ENCODE assay signal across 1 cellular context in the genomic region with DNA sequence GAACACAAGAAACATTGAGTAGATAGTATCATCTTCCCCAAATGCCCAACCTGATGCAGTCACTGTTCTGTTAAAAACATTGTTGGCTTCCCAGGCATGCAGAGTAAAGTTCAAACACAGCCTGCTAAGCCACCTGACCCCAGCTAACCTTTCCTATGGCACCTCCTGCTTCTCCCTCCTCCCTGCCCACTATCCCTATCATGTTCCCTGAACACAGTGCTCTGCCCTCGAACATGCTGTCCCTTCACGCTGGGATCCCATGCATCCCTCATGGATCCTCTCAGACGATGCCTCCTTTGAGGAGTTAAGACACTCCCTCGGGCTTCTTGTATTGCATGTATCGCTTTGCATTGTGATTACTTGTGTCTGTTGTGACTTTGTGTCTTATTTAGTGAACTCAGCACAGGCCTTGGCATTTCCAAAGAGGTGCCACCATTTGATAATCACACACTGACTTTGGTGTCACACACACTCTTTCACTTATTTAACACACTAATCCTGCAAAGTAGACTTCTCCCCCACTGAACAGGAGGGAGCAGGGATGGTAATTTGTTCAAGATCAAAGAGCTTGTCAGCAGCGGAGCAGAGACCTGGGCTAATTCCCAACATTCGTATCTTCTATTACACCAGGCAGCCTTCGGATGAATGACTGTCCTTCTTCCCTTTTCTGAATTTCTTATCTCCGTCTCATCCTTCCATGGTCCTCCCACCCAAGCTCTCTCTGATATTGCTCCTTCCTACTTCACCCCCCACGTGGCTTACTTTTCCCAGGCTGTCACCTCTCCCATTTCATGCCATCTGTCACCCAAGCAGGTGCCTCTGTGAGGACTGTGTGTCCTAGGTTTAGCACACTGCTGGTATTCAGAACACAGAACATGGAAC.
TF ChIP-seq lines count a peak whose summit lies in the region.

No MANE protein-coding gene starts in this region.

TF ChIP-seq in K562, 482 proteins besides CTCF, POLR2A, EP300 and RAD21 (continued from another document and continues in another):
- TF ChIP-seq TAL1 (IDR thresholded peaks at IDR 0.05), result peak; percentile 64
- no peak for TF ChIP-seq KLF13 (tag; IDR thresholded peaks at IDR 0.05; ENCODE audit: borderline replicate concordance, low read depth)
- TF ChIP-seq, protein P1, sequence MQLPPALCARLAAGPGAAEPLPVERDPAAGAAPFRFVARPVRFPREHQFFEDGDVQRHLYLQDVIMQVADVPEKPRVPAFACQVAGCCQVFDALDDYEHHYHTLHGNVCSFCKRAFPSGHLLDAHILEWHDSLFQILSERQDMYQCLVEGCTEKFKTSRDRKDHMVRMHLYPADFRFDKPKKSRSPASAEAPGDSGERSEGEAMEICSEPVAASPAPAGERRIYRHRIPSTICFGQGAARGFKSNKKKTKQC (CRISPR knock-in tag; IDR thresholded peaks at IDR 0.05), result no peak
- TF ChIP-seq FIP1L1 (IDR thresholded peaks at IDR 0.05; ENCODE audit: low read depth, low read length, poor library complexity, severe bottlenecking), result no peak
- TF ChIP-seq NR1H2 (CRISPR knock-in tag; IDR thresholded peaks at IDR 0.05), result no peak
- TF ChIP-seq, protein P2, sequence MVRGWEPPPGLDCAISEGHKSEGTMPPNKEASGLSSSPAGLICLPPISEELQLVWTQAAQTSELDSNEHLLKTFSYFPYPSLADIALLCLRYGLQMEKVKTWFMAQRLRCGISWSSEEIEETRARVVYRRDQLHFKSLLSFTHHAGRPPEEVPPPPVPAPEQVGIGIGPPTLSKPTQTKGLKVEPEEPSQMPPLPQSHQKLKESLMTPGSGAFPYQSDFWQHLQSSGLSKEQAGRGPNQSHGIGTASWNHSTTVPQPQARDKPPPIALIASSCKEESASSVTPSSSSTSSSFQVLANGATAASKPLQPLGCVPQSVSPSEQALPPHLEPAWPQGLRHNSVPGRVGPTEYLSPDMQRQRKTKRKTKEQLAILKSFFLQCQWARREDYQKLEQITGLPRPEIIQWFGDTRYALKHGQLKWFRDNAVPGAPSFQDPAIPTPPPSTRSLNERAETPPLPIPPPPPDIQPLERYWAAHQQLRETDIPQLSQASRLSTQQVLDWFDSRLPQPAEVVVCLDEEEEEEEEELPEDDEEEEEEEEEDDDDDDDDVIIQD (CRISPR knock-in tag; IDR thresholded peaks at IDR 0.05), result no peak
- TF ChIP-seq CSDE1 (IDR thresholded peaks at IDR 0.05), result no peak
- TF ChIP-seq, protein P3, sequence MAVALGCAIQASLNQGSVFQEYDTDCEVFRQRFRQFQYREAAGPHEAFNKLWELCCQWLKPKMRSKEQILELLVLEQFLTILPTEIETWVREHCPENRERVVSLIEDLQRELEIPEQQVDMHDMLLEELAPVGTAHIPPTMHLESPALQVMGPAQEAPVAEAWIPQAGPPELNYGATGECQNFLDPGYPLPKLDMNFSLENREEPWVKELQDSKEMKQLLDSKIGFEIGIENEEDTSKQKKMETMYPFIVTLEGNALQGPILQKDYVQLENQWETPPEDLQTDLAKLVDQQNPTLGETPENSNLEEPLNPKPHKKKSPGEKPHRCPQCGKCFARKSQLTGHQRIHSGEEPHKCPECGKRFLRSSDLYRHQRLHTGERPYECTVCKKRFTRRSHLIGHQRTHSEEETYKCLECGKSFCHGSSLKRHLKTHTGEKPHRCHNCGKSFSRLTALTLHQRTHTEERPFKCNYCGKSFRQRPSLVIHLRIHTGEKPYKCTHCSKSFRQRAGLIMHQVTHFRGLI (CRISPR knock-in tag; IDR thresholded peaks at IDR 0.05), result no peak
- TF ChIP-seq MTA2 (IDR thresholded peaks at IDR 0.05; ENCODE audit: low read depth), result peak; percentile 48; the same call in 1 of the 2 replicates
- TF ChIP-seq ZNF717 (CRISPR knock-in tag; IDR thresholded peaks at IDR 0.05), result no peak
- TF ChIP-seq KHSRP (IDR thresholded peaks at IDR 0.05), result no peak
- no peak; a peak in 1 of 4 replicates for TF ChIP-seq FOXK2 (conservative IDR thresholded peaks at IDR 0.05 in 1 of 2, IDR thresholded peaks at IDR 0.05 in 1 of 2; ENCODE audit: low read depth in 2 of 2)
- peak; percentile 68 for TF ChIP-seq NUFIP1 (IDR thresholded peaks at IDR 0.05; ENCODE audit: partially characterized antibody)
- no peak for TF ChIP-seq NFATC3 (IDR thresholded peaks at IDR 0.05)
- no peak for TF ChIP-seq ATF1 (CRISPR knock-in tag; IDR thresholded peaks at IDR 0.05)
- no peak for TF ChIP-seq ATF1 (tag; IDR thresholded peaks at IDR 0.05)
- TF ChIP-seq RB1 (IDR thresholded peaks at IDR 0.05; ENCODE audit: low read depth), result no peak
- TF ChIP-seq NR4A1 (CRISPR knock-in tag; IDR thresholded peaks at IDR 0.05), result no peak
- no peak for TF ChIP-seq NR4A1 (tag; IDR thresholded peaks at IDR 0.05)
- TF ChIP-seq TBL1XR1 (IDR thresholded peaks at IDR 0.05; ENCODE audit: low read length in 2 of 2), result peak; percentile 42 to 72; a peak in 2 of 4 replicates
- TF ChIP-seq PHB (CRISPR knock-in tag; IDR thresholded peaks at IDR 0.05), result no peak
- no peak for TF ChIP-seq PYGO2 (tag; IDR thresholded peaks at IDR 0.05)
- TF ChIP-seq, protein P4, sequence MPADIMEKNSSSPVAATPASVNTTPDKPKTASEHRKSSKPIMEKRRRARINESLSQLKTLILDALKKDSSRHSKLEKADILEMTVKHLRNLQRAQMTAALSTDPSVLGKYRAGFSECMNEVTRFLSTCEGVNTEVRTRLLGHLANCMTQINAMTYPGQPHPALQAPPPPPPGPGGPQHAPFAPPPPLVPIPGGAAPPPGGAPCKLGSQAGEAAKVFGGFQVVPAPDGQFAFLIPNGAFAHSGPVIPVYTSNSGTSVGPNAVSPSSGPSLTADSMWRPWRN (IDR thresholded peaks at IDR 0.05; ENCODE audit: low read depth), result no peak
- 0 out of 2 replicates have a peak, but pooled peaks have one; percentile 29 for TF ChIP-seq CAMTA2 (CRISPR knock-in tag; conservative IDR thresholded peaks at IDR 0.05)
- TF ChIP-seq, protein P5, sequence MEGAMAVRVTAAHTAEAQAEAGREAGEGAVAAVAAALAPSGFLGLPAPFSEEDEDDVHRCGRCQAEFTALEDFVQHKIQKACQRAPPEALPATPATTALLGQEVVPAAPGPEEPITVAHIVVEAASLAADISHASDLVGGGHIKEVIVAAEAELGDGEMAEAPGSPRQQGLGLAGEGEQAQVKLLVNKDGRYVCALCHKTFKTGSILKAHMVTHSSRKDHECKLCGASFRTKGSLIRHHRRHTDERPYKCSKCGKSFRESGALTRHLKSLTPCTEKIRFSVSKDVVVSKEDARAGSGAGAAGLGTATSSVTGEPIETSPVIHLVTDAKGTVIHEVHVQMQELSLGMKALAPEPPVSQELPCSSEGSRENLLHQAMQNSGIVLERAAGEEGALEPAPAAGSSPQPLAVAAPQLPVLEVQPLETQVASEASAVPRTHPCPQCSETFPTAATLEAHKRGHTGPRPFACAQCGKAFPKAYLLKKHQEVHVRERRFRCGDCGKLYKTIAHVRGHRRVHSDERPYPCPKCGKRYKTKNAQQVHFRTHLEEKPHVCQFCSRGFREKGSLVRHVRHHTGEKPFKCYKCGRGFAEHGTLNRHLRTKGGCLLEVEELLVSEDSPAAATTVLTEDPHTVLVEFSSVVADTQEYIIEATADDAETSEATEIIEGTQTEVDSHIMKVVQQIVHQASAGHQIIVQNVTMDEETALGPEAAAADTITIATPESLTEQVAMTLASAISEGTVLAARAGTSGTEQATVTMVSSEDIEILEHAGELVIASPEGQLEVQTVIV (CRISPR knock-in tag; IDR thresholded peaks at IDR 0.05; ENCODE audit: borderline replicate concordance), result no peak
- no peak for TF ChIP-seq SAFB (IDR thresholded peaks at IDR 0.05; ENCODE audit: borderline replicate concordance, low read depth, low read length)
- no peak for TF ChIP-seq TAF15 (IDR thresholded peaks at IDR 0.05; ENCODE audit: low read depth, low read length)
- no peak for TF ChIP-seq ZNF124 (CRISPR knock-in tag; IDR thresholded peaks at IDR 0.05)
- TF ChIP-seq CHCHD3 (CRISPR knock-in tag; IDR thresholded peaks at IDR 0.05), result no peak
- TF ChIP-seq ILF3 (IDR thresholded peaks at IDR 0.05; ENCODE audit: borderline replicate concordance), result no peak
- no peak for TF ChIP-seq ZNF785 (CRISPR knock-in tag; IDR thresholded peaks at IDR 0.05)
- no peak for TF ChIP-seq CBX3 (IDR thresholded peaks at IDR 0.05; ENCODE audit: borderline replicate concordance in 1 of 2, low read length in 2 of 2)
- TF ChIP-seq KAT8 (IDR thresholded peaks at IDR 0.05; ENCODE audit: low read depth), result no peak
- peak; percentile 62 for TF ChIP-seq NFRKB (IDR thresholded peaks at IDR 0.05; ENCODE audit: low read depth)
- no peak for TF ChIP-seq FOXJ3 (CRISPR knock-in tag; IDR thresholded peaks at IDR 0.05)
- TF ChIP-seq, protein P6, sequence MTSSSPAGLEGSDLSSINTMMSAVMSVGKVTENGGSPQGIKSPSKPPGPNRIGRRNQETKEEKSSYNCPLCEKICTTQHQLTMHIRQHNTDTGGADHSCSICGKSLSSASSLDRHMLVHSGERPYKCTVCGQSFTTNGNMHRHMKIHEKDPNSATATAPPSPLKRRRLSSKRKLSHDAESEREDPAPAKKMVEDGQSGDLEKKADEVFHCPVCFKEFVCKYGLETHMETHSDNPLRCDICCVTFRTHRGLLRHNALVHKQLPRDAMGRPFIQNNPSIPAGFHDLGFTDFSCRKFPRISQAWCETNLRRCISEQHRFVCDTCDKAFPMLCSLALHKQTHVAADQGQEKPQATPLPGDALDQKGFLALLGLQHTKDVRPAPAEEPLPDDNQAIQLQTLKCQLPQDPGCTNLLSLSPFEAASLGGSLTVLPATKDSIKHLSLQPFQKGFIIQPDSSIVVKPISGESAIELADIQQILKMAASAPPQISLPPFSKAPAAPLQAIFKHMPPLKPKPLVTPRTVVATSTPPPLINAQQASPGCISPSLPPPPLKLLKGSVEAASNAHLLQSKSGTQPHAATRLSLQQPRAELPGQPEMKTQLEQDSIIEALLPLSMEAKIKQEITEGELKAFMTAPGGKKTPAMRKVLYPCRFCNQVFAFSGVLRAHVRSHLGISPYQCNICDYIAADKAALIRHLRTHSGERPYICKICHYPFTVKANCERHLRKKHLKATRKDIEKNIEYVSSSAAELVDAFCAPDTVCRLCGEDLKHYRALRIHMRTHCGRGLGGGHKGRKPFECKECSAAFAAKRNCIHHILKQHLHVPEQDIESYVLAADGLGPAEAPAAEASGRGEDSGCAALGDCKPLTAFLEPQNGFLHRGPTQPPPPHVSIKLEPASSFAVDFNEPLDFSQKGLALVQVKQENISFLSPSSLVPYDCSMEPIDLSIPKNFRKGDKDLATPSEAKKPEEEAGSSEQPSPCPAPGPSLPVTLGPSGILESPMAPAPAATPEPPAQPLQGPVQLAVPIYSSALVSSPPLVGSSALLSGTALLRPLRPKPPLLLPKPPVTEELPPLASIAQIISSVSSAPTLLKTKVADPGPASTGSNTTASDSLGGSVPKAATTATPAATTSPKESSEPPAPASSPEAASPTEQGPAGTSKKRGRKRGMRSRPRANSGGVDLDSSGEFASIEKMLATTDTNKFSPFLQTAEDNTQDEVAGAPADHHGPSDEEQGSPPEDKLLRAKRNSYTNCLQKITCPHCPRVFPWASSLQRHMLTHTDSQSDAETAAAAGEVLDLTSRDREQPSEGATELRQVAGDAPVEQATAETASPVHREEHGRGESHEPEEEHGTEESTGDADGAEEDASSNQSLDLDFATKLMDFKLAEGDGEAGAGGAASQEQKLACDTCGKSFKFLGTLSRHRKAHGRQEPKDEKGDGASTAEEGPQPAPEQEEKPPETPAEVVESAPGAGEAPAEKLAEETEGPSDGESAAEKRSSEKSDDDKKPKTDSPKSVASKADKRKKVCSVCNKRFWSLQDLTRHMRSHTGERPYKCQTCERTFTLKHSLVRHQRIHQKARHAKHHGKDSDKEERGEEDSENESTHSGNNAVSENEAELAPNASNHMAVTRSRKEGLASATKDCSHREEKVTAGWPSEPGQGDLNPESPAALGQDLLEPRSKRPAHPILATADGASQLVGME (CRISPR knock-in tag; IDR thresholded peaks at IDR 0.05), result 0 out of 2 replicates have a peak, but pooled peaks have one; percentile 58
- no peak; the same call in 1 of the 2 replicates for TF ChIP-seq ZFP1 (CRISPR knock-in tag; IDR thresholded peaks at IDR 0.05)
- TF ChIP-seq, protein P7, sequence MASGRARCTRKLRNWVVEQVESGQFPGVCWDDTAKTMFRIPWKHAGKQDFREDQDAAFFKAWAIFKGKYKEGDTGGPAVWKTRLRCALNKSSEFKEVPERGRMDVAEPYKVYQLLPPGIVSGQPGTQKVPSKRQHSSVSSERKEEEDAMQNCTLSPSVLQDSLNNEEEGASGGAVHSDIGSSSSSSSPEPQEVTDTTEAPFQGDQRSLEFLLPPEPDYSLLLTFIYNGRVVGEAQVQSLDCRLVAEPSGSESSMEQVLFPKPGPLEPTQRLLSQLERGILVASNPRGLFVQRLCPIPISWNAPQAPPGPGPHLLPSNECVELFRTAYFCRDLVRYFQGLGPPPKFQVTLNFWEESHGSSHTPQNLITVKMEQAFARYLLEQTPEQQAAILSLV (tag; IDR thresholded peaks at IDR 0.05), result no peak
- no peak for TF ChIP-seq BRCA1 (IDR thresholded peaks at IDR 0.05)
- no peak for TF ChIP-seq BRCA1 (CRISPR knock-in tag; IDR thresholded peaks at IDR 0.05)
- TF ChIP-seq, protein P8, sequence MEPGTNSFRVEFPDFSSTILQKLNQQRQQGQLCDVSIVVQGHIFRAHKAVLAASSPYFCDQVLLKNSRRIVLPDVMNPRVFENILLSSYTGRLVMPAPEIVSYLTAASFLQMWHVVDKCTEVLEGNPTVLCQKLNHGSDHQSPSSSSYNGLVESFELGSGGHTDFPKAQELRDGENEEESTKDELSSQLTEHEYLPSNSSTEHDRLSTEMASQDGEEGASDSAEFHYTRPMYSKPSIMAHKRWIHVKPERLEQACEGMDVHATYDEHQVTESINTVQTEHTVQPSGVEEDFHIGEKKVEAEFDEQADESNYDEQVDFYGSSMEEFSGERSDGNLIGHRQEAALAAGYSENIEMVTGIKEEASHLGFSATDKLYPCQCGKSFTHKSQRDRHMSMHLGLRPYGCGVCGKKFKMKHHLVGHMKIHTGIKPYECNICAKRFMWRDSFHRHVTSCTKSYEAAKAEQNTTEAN (CRISPR knock-in tag; IDR thresholded peaks at IDR 0.05), result no peak
- TF ChIP-seq DIDO1 (tag; IDR thresholded peaks at IDR 0.05; ENCODE audit: low read depth), result no peak
- TF ChIP-seq SRSF1 (IDR thresholded peaks at IDR 0.05; ENCODE audit: low read depth, low read length), result no peak
- TF ChIP-seq, protein P9, sequence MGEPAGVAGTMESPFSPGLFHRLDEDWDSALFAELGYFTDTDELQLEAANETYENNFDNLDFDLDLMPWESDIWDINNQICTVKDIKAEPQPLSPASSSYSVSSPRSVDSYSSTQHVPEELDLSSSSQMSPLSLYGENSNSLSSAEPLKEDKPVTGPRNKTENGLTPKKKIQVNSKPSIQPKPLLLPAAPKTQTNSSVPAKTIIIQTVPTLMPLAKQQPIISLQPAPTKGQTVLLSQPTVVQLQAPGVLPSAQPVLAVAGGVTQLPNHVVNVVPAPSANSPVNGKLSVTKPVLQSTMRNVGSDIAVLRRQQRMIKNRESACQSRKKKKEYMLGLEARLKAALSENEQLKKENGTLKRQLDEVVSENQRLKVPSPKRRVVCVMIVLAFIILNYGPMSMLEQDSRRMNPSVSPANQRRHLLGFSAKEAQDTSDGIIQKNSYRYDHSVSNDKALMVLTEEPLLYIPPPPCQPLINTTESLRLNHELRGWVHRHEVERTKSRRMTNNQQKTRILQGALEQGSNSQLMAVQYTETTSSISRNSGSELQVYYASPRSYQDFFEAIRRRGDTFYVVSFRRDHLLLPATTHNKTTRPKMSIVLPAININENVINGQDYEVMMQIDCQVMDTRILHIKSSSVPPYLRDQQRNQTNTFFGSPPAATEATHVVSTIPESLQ (CRISPR knock-in tag; IDR thresholded peaks at IDR 0.05), result 0 out of 2 replicates have a peak, but pooled peaks have one; percentile 28
- TF ChIP-seq ZNF232 (CRISPR knock-in tag; IDR thresholded peaks at IDR 0.05), result no peak
